In genomic region chr7:66522518-66522917, GRCh38 we compare ENCODE assay signal across 9 cellular contexts.
A peak's percentile ranks its signal among the peaks of the same experiment; 100 is the strongest.
DNase-seq lines count a peak whose midpoint lies in the region; ATAC-seq, FAIRE-seq and TF ChIP-seq lines count a peak whose summit lies in the region.
"Had no signal": no experiment of that assay in that cellular context is flagged by ENCODE, and none has a peak within 500 bp of the region (broad histone marks: within the 10 kb centered on the region; RNA-seq: fewer than 3 reads in every experiment).

No MANE protein-coding gene starts in this region.

- no peak overlapping the region for H3K27ac Mint-ChIP-seq in osteocyte (ENCODE audit: unreplicated experiment)

- no peak for ATAC-seq in GM21526 (IDR thresholded peaks at IDR 0.05; ENCODE audit: low FRiP score, unreplicated experiment)

- H3K4me3 Mint-ChIP-seq in osteocyte (ENCODE audit: unreplicated experiment) = no peak overlapping the region
- H3K4me3 Mint-ChIP-seq: CD4-positive, CD25-positive, alpha-beta regulatory T cell had no signal

- H3K36me3 Mint-ChIP-seq in osteocyte (ENCODE audit: unreplicated experiment) = no peaks in the 10 kb centered on the region
- H3K36me3 Mint-ChIP-seq: CD4-positive, CD25-positive, alpha-beta regulatory T cell had no signal

- H3K4me1 Mint-ChIP-seq in osteocyte (ENCODE audit: unreplicated experiment) = no peaks in the 10 kb centered on the region

- peaks cover 3% of the 10 kb centered on the region for H3K27me3 Mint-ChIP-seq in osteocyte (ENCODE audit: unreplicated experiment)
- H3K27me3 Mint-ChIP-seq: CD4-positive, CD25-positive, alpha-beta regulatory T cell had no signal

- H3K9me3 Mint-ChIP-seq in osteocyte (ENCODE audit: unreplicated experiment) = no peaks in the 10 kb centered on the region
- H3K9me3 Mint-ChIP-seq: CD4-positive, CD25-positive, alpha-beta regulatory T cell had no signal

- no peak for FAIRE-seq in bronchial epithelial cell (lab: Jason Lieb, UNC)

- TF ChIP-seq CTCF in bronchial epithelial cell (IDR thresholded peaks at IDR 0.05; ENCODE audit: insufficient read depth, low read length, severe bottlenecking) (peak; percentile 39), osteocyte (IDR thresholded peaks at IDR 0.05) (peak; percentile 36)

- no peaks in the 10 kb centered on the region for H3K27me3 ChIP-seq in bronchial epithelial cell (ENCODE audit: control insufficient read depth, insufficient read depth, low read length)

- no peak overlapping the region for H3K4me3 ChIP-seq in bronchial epithelial cell (ENCODE audit: low read depth, low read length)

- no peaks in the 10 kb centered on the region for H3K36me3 ChIP-seq in bronchial epithelial cell (ENCODE audit: control insufficient read depth, insufficient read depth, low read length)

- DNase-seq in NCI-H748 (lab: John Stamatoyannopoulos, UW; ENCODE audit: unreplicated experiment) (peak; percentile 35), NCI-H748 treated with DMSO at 0.1 percent for 48 hours (lab: John Stamatoyannopoulos, UW) (no peak), LHCN-M2 (ENCODE audit: low read depth) (peak; percentile 30), bronchial epithelial cell (ENCODE audit: low read depth) (no peak), osteocyte (ENCODE audit: extremely low spot score, unreplicated experiment) (no peak), NCI-H2196 treated with DMSO at 0.1 percent for 48 hours (lab: John Stamatoyannopoulos, UW; ENCODE audit: unreplicated experiment) (no peak)
- no peak for DNase-seq in NK-92 treated with Interleukin-12 subunit alpha and Interleukin-12 subunit beta, amount 100 ng/mL, for 24 hours (lab: John Stamatoyannopoulos, UW)

Comparison
In these comparisons a context has a peak if more than half of its experiments do, and no peak if none do; other contexts are left out.
1. DNase-seq: peak in NCI-H748 (single experiment) and LHCN-M2 (single experiment); none in NCI-H748 treated with DMSO at 0.1 percent for 48 hours (single experiment), bronchial epithelial cell (single experiment), osteocyte (single experiment), NK-92 treated with Interleukin-12 subunit alpha and Interleukin-12 subunit beta, amount 100 ng/mL, for 24 hours (single experiment) and NCI-H2196 treated with DMSO at 0.1 percent for 48 hours (single experiment).